8 cellular contexts compared by ENCODE assay signal in genomic region chr7:128523226-128523939, GRCh38. TPM values are rescaled to one million over a fixed set of nuclear protein-coding genes. Genes with fewer than 3 reads are reported as not detected.
DNase-seq lines count a peak whose midpoint lies in the region; ATAC-seq and TF ChIP-seq lines count a peak whose summit lies in the region.
"Not testable (repeated sequence)": the region's sequence is repeated elsewhere in the genome, so short reads cannot be mapped to it uniquely, and the experiment has no call there.

No MANE protein-coding gene starts in this region.

- TF ChIP-seq POLR2A in body of pancreas (IDR thresholded peaks at IDR 0.05) = not testable (repeated sequence)

- H3K4me3 Mint-ChIP-seq in stimulated activated memory B cell treated with anti-CD40 and anti-IgM and Interleukin-4, amounts not matched to agents 10 μg/mL and 1 μg/mL and 100 μg/mL, for 72 hours = not testable (repeated sequence)

- H3K27me3 ChIP-seq in PC-9 (ENCODE audit: insufficient read depth, low read depth); body of pancreas; heart right ventricle: not testable (repeated sequence)

- not testable (repeated sequence) for H3K27me3 Mint-ChIP-seq in stimulated activated memory B cell treated with anti-CD40 and anti-IgM and Interleukin-4, amounts not matched to agents 10 μg/mL and 1 μg/mL and 100 μg/mL, for 72 hours

- POLR2A ChIA-PET in PC-9 (lab: Charles Lee; ENCODE audit: unreplicated experiment) = not testable (repeated sequence)

- 31 to 38% methylated on average over 4 to 6 of the region's 7 CpGs for WGBS in body of pancreas, 2 donors
- WGBS in heart right ventricle, 2 donors = 19 to 25% methylated on average over 5 of the region's 7 CpGs

- not testable (repeated sequence) for H3K4me1 Mint-ChIP-seq in stimulated activated memory B cell treated with anti-CD40 and anti-IgM and Interleukin-4, amounts not matched to agents 10 μg/mL and 1 μg/mL and 100 μg/mL, for 72 hours

- CTCF ChIA-PET in PC-9 (lab: Charles Lee) = not testable (repeated sequence)

- not testable (repeated sequence) for H3K9me3 ChIP-seq in PC-9 (ENCODE audit: insufficient read depth, low read depth); body of pancreas; heart right ventricle

- H3K27ac Mint-ChIP-seq in stimulated activated memory B cell treated with anti-CD40 and anti-IgM and Interleukin-4, amounts not matched to agents 10 μg/mL and 1 μg/mL and 100 μg/mL, for 72 hours = peak overlapping the region; percentile 39

- DNase-seq in COR-L47 (lab: John Stamatoyannopoulos, UW) (peak; percentile 23), LoVo (ENCODE audit: low spot score) (peak; percentile 83), PC-9 (peak; percentile 67 to 91), body of pancreas (peak; percentile 73 to 84 (median 77)), heart right ventricle (peak; percentile 74 to 78), posterior vena cava (ENCODE audit: low spot score) (peak; percentile 94)
- DNase-seq in activated CD4-positive, alpha-beta T cell treated with anti-CD3 and anti-CD28 coated beads, Interleukin-2, amount 50 U/mL, for 4 hours = peak; percentile 77 to 78

- not testable (repeated sequence) for H3K4me3 ChIP-seq in PC-9, body of pancreas, heart right ventricle

- H3K36me3 ChIP-seq in PC-9 (ENCODE audit: low read depth); body of pancreas (replicated peaks in 1 of 2; ENCODE audit: insufficient read depth in 1 of 2, low read depth in 2 of 2); heart right ventricle: not testable (repeated sequence)

- TF ChIP-seq CTCF in PC-9 (conservative IDR thresholded peaks at IDR 0.05); body of pancreas (IDR thresholded peaks at IDR 0.05); heart right ventricle (IDR thresholded peaks at IDR 0.05): not testable (repeated sequence)

- not testable (repeated sequence) for H3K79me2 ChIP-seq in PC-9 (ENCODE audit: low read depth)

- not testable (repeated sequence) for H3K4me2 ChIP-seq in PC-9

- H2AFZ ChIP-seq in PC-9 = not testable (repeated sequence)

- intact Hi-C loops in PC-9 (cut with micrococcal nuclease; ENCODE audit: unreplicated experiment); body of pancreas (cut with DNase I); heart right ventricle (cut with DNase I); posterior vena cava (cut with DNase I): not testable (repeated sequence)

- BruUV-seq in PC-9 (replicated peaks; lab: Mats Ljungman, UMichigan) = not testable (repeated sequence)

- H3F3A ChIP-seq in PC-9 (ENCODE audit: insufficient read depth, low read depth) = not testable (repeated sequence)

- not testable (repeated sequence) for H3K36me3 Mint-ChIP-seq in stimulated activated memory B cell treated with anti-CD40 and anti-IgM and Interleukin-4, amounts not matched to agents 10 μg/mL and 1 μg/mL and 100 μg/mL, for 72 hours

- H3K9me3 Mint-ChIP-seq in stimulated activated memory B cell treated with anti-CD40 and anti-IgM and Interleukin-4, amounts not matched to agents 10 μg/mL and 1 μg/mL and 100 μg/mL, for 72 hours = not testable (repeated sequence)

- not testable (repeated sequence) for H3K4me1 ChIP-seq in PC-9 (replicated peaks; ENCODE audit: insufficient read depth); body of pancreas
- peaks cover 0 to 24% (median 7%) of the 10 kb centered on the region in 9 donors for H3K4me1 ChIP-seq in heart right ventricle

- H3K9me2 ChIP-seq in PC-9 (ENCODE audit: insufficient read depth) = not testable (repeated sequence)

- ATAC-seq in body of pancreas (peak; percentile 76), heart right ventricle (peak; percentile 76 to 87 (median 82))
- ATAC-seq in stimulated activated memory B cell treated with anti-CD40 and anti-IgM and Interleukin-4, amounts not matched to agents 10 μg/mL and 1 μg/mL and 100 μg/mL, for 72 hours = peak; percentile 67

- not testable (repeated sequence) for H3K27ac ChIP-seq in PC-9
- peak overlapping the region in 3 of 4 donors; percentile 12 to 61 (median 36) for H3K27ac ChIP-seq in body of pancreas
- peak overlapping the region in 5 of 10 donors; percentile 10 to 52 (median 31) for H3K27ac ChIP-seq in heart right ventricle

- not testable (repeated sequence) for H4K20me1 ChIP-seq in PC-9 (ENCODE audit: insufficient read depth)

RNA-seq across cellular contexts. Expression of gene METTL2B, which starts 46.8 kb away (rescaled TPM):
- 39.2 and 41.9 TPM in 2 replicates for total RNA-seq in PC-9 (2021)
- total RNA-seq in body of pancreas = 10 to 100 TPM; 15.3 to 18.1 TPM
- 10 to 100 TPM; 17.1 to 24.2 (median 19.4) TPM for total RNA-seq in heart right ventricle
- 10 to 100 TPM; 10.0 to 10.5 TPM for polyA plus RNA-seq in heart right ventricle
- total RNA-seq in posterior vena cava = 10 to 100 TPM; 22.0 to 23.6 TPM

Comparison
In these comparisons a context has a peak if more than half of its experiments do, and no peak if none do; other contexts are left out.
1. DNase-seq: peak in every context shown above with its lines; median percentile 94 in posterior vena cava; 83 in LoVo; 79 in PC-9; 78 in activated CD4-positive, alpha-beta T cell treated with anti-CD3 and anti-CD28 coated beads, Interleukin-2, amount 50 U/mL, for 4 hours; 77 in body of pancreas; 76 in heart right ventricle; 23 in COR-L47.